20 cellular contexts compared by ENCODE assay signal in genomic region chr13:76897171-76897570, GRCh38. TPM values are rescaled to one million over a fixed set of nuclear protein-coding genes. Genes with fewer than 3 reads are reported as not detected.
"Had no signal": no experiment of that assay in that cellular context is flagged by ENCODE, and none has a peak within 500 bp of the region (broad histone marks: within the 10 kb centered on the region; RNA-seq: fewer than 3 reads in every experiment).

No MANE protein-coding gene starts in this region.

RNA-seq across cellular contexts. Expression of gene ACOD1, which starts 51.1 kb away (rescaled TPM):
- total RNA-seq: kidney epithelial cell; left ventricle myocardium superior; lung microvascular endothelial cell; mesenteric fat pad; mucosa of descending colon; myocyte; naive thymus-derived CD4-positive, alpha-beta T cell; natural killer cell treated with Interleukin-12 subunit alpha and Interleukin-12 subunit beta and Interleukin-15 and Interleukin-18, amount 100 ng/mL, for 72 hours; omental fat pad; ovary; progenitor cell of endocrine pancreas; pulmonary artery endothelial cell; renal cortical epithelial cell; right atrium auricular region; right lobe of liver; stomach; thyroid gland; upper lobe of left lung; urinary bladder; vagina had no signal
